Comparison of ENCODE assay signal across 15 cellular contexts in genomic region chr11:103529217-103529684, GRCh38.
DNase-seq lines count a peak whose midpoint lies in the region; ATAC-seq and TF ChIP-seq lines count a peak whose summit lies in the region.
"Had no signal": no experiment of that assay in that cellular context is flagged by ENCODE, and none has a peak within 500 bp of the region (broad histone marks: within the 10 kb centered on the region; RNA-seq: fewer than 3 reads in every experiment).

No MANE protein-coding gene starts in this region.

- H3K27ac ChIP-seq in mesendoderm (ENCODE audit: low read depth, low read length): no peak overlapping the region

- H4K8ac ChIP-seq in mesendoderm (ENCODE audit: low read depth, low read length): no peak overlapping the region

- H3K4ac ChIP-seq in mesendoderm (ENCODE audit: low read depth, low read length): no peak overlapping the region

- peaks cover 0 to 4% of the 10 kb centered on the region in 2 donors for H3K27me3 Mint-ChIP-seq in stimulated activated naive B cell treated with anti-CD40 and anti-IgM and Interleukin-4, amounts not matched to agents 10 μg/mL and 1 μg/mL and 100 μg/mL, for 72 hours

- no peaks in the 10 kb centered on the region for H3K79me1 ChIP-seq in mesendoderm (ENCODE audit: low read length)

- H3K36me3 Mint-ChIP-seq in stimulated activated naive B cell treated with anti-CD40 and anti-IgM and Interleukin-4, amounts not matched to agents 10 μg/mL and 1 μg/mL and 100 μg/mL, for 72 hours: no peaks in the 10 kb centered on the region
- H3K36me3 Mint-ChIP-seq: memory B cell had no signal

- no peak overlapping the region for H2BK15ac ChIP-seq in mesendoderm (replicated peaks; ENCODE audit: low read depth)

- H3K27ac Mint-ChIP-seq in stimulated activated naive B cell treated with anti-CD40 and anti-IgM and Interleukin-4, amounts not matched to agents 10 μg/mL and 1 μg/mL and 100 μg/mL, for 72 hours: no peak overlapping the region
- H3K27ac Mint-ChIP-seq: activated naive CD4-positive, alpha-beta T cell treated with anti-CD3 and anti-CD28 coated beads for 36 hours; memory B cell had no signal

- no peaks in the 10 kb centered on the region for H3K4me1 Mint-ChIP-seq in stimulated activated naive B cell treated with anti-CD40 and anti-IgM and Interleukin-4, amounts not matched to agents 10 μg/mL and 1 μg/mL and 100 μg/mL, for 72 hours
- H3K4me1 Mint-ChIP-seq: memory B cell had no signal

- H3K4me2 ChIP-seq in mesendoderm (ENCODE audit: low read length): no peak overlapping the region

- peak overlapping the region; percentile 18 for H3K23ac ChIP-seq in mesendoderm (ENCODE audit: low read length)

- peaks cover 0 to 1% of the 10 kb centered on the region in 2 donors for H3K9me3 Mint-ChIP-seq in stimulated activated naive B cell treated with anti-CD40 and anti-IgM and Interleukin-4, amounts not matched to agents 10 μg/mL and 1 μg/mL and 100 μg/mL, for 72 hours
- H3K9me3 Mint-ChIP-seq: activated naive CD4-positive, alpha-beta T cell treated with anti-CD3 and anti-CD28 coated beads for 36 hours; memory B cell had no signal

- no peaks in the 10 kb centered on the region for H3K79me2 ChIP-seq in mesendoderm (ENCODE audit: control insufficient read depth, insufficient read depth, low read length)

- no peak overlapping the region for H3K4me3 Mint-ChIP-seq in stimulated activated naive B cell treated with anti-CD40 and anti-IgM and Interleukin-4, amounts not matched to agents 10 μg/mL and 1 μg/mL and 100 μg/mL, for 72 hours
- H3K4me3 Mint-ChIP-seq: activated naive CD4-positive, alpha-beta T cell treated with anti-CD3 and anti-CD28 coated beads for 36 hours; memory B cell had no signal

- no peaks in the 10 kb centered on the region for H3K36me3 ChIP-seq in mesendoderm (ENCODE audit: control insufficient read depth, insufficient read depth, low read length)

- DNase-seq in AG09309 (ENCODE audit: low read depth) (peak; percentile 32), M059J (ENCODE audit: low read depth) (peak; percentile 95), cardiac fibroblast (ENCODE audit: low read depth in 2 of 2) (peak; percentile 59 to 90), mesendoderm (peak; percentile 82)
- DNase-seq in stimulated activated naive B cell treated with anti-CD40 and anti-IgM and Interleukin-4, amounts not matched to agents 10 μg/mL and 1 μg/mL and 100 μg/mL, for 72 hours: no peak
- no peak for DNase-seq in stimulated activated CD4-positive, alpha-beta T cell treated with anti-CD3 and anti-CD28 coated beads, Interleukin-2, amount 100 ng/mL, for 48 hours
- DNase-seq: activated CD4-positive, CD25-positive, alpha-beta regulatory T cell; activated naive CD4-positive, alpha-beta T cell treated with anti-CD3 and anti-CD28 coated beads for 36 hours; Caco-2; erythroblast; MM.1S; stimulated activated naive CD8-positive, alpha-beta T cell treated with anti-CD3 and anti-CD28 coated beads, Interleukin-15, Interleukin-2, amounts not matched to agents 100 U/mL and 50 U/mL, for 24 hours had no signal

- H4K5ac ChIP-seq in mesendoderm (ENCODE audit: low read length): no peak overlapping the region

- H2AK5ac ChIP-seq in mesendoderm (ENCODE audit: low read length): no peak overlapping the region

- H3K4me1 ChIP-seq in mesendoderm (ENCODE audit: control insufficient read depth, low read depth, low read length): no peaks in the 10 kb centered on the region
- H3K4me1 ChIP-seq: Caco-2 had no signal

- no peak overlapping the region for H2BK5ac ChIP-seq in mesendoderm (ENCODE audit: low read length)

- no CpG with 5 or more reads among the region's 4 CpGs for WGBS in mesendoderm (ENCODE audit: extremely low coverage, insufficient coverage, low lambda C conversion rate)

- H3K27me3 ChIP-seq in mesendoderm (ENCODE audit: insufficient read depth, low read length, poor library complexity): no peaks in the 10 kb centered on the region

- TF ChIP-seq CTCF in AG09309 (IDR thresholded peaks at IDR 0.05; ENCODE audit: control insufficient read depth, insufficient read depth, low read depth, low read length, missing control alignments) (no peak), cardiac fibroblast (IDR thresholded peaks at IDR 0.05; ENCODE audit: low read depth, low read length) (no peak)

- H3K18ac ChIP-seq in mesendoderm (ENCODE audit: low read length): no peak overlapping the region

- ATAC-seq in HG02840 (IDR thresholded peaks at IDR 0.05; ENCODE audit: low FRiP score, unreplicated experiment) (no peak), GM19452 (IDR thresholded peaks at IDR 0.05; ENCODE audit: unreplicated experiment) (no peak)
- no peak for ATAC-seq in stimulated activated naive B cell treated with anti-CD40 and anti-IgM and Interleukin-4, amounts not matched to agents 10 μg/mL and 1 μg/mL and 100 μg/mL, for 72 hours (replicated peaks)
- ATAC-seq: stimulated activated naive CD8-positive, alpha-beta T cell treated with anti-CD3 and anti-CD28 coated beads, Interleukin-15, Interleukin-2, amounts not matched to agents 100 U/mL and 50 U/mL, for 24 hours had no signal

- H3K9ac ChIP-seq in mesendoderm (ENCODE audit: low read length): no peak overlapping the region

- H3K56ac ChIP-seq in mesendoderm (ENCODE audit: low read length): no peak overlapping the region

- no peak overlapping the region for H2BK120ac ChIP-seq in mesendoderm (ENCODE audit: low read depth, low read length)

- H3K4me3 ChIP-seq in AG09309 (ENCODE audit: control insufficient read depth, low read depth, low read length) (no peak overlapping the region), cardiac fibroblast (replicated peaks in 1 of 2; ENCODE audit: low read depth in 2 of 2, low read length in 2 of 2) (no peak overlapping the region), mesendoderm (ENCODE audit: low read length) (no peak overlapping the region)

Comparison
In these comparisons a context has a peak if more than half of its experiments do, and no peak if none do; other contexts are left out.
1. DNase-seq: peak in AG09309 (single experiment), M059J (single experiment), cardiac fibroblast (2 of 2) and mesendoderm (single experiment); none in stimulated activated naive B cell treated with anti-CD40 and anti-IgM and Interleukin-4, amounts not matched to agents 10 μg/mL and 1 μg/mL and 100 μg/mL, for 72 hours (single experiment) and stimulated activated CD4-positive, alpha-beta T cell treated with anti-CD3 and anti-CD28 coated beads, Interleukin-2, amount 100 ng/mL, for 48 hours (0 of 2).